2 cellular contexts compared by ENCODE assay signal in the genomic region with DNA sequence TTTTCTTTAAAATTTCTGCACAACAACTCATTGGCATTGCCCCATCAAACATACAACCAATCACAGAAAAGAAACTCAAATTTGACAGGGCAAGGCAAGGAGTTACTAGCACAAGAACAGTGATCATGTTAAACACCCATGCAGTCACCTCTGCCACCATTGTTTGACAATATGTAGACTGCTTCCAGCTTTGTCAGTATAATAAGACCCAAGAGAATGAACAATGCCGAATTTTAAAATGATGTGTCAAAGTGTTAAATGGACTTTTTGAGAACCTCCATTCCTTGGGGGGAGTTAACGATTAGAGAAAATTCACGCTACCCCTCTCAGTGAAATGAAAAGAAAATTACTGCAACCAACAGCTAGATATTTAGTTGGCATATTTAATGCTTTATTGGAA.
TF ChIP-seq lines count a peak whose summit lies in the region.

No MANE protein-coding gene starts in this region.

TF ChIP-seq in GM12878, 131 proteins besides CTCF, POLR2A, EP300 and RAD21 (continued from another document):
- TF ChIP-seq, protein P1, sequence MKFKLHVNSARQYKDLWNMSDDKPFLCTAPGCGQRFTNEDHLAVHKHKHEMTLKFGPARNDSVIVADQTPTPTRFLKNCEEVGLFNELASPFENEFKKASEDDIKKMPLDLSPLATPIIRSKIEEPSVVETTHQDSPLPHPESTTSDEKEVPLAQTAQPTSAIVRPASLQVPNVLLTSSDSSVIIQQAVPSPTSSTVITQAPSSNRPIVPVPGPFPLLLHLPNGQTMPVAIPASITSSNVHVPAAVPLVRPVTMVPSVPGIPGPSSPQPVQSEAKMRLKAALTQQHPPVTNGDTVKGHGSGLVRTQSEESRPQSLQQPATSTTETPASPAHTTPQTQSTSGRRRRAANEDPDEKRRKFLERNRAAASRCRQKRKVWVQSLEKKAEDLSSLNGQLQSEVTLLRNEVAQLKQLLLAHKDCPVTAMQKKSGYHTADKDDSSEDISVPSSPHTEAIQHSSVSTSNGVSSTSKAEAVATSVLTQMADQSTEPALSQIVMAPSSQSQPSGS (IDR thresholded peaks at IDR 0.05; ENCODE audit: low read length), result no peak
- TF ChIP-seq FOXK2 (IDR thresholded peaks at IDR 0.05), result no peak
- no peak for TF ChIP-seq NFXL1 (IDR thresholded peaks at IDR 0.05; ENCODE audit: borderline replicate concordance)
- TF ChIP-seq, protein P2, sequence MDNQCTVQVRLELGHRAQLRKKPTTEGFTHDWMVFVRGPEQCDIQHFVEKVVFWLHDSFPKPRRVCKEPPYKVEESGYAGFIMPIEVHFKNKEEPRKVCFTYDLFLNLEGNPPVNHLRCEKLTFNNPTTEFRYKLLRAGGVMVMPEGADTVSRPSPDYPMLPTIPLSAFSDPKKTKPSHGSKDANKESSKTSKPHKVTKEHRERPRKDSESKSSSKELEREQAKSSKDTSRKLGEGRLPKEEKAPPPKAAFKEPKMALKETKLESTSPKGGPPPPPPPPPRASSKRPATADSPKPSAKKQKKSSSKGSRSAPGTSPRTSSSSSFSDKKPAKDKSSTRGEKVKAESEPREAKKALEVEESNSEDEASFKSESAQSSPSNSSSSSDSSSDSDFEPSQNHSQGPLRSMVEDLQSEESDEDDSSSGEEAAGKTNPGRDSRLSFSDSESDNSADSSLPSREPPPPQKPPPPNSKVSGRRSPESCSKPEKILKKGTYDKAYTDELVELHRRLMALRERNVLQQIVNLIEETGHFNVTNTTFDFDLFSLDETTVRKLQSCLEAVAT (IDR thresholded peaks at IDR 0.05), result no peak

TF ChIP-seq in neural cell, 6 proteins besides CTCF, POLR2A, EP300 and RAD21 (continued from another document):
- TF ChIP-seq, protein P3, sequence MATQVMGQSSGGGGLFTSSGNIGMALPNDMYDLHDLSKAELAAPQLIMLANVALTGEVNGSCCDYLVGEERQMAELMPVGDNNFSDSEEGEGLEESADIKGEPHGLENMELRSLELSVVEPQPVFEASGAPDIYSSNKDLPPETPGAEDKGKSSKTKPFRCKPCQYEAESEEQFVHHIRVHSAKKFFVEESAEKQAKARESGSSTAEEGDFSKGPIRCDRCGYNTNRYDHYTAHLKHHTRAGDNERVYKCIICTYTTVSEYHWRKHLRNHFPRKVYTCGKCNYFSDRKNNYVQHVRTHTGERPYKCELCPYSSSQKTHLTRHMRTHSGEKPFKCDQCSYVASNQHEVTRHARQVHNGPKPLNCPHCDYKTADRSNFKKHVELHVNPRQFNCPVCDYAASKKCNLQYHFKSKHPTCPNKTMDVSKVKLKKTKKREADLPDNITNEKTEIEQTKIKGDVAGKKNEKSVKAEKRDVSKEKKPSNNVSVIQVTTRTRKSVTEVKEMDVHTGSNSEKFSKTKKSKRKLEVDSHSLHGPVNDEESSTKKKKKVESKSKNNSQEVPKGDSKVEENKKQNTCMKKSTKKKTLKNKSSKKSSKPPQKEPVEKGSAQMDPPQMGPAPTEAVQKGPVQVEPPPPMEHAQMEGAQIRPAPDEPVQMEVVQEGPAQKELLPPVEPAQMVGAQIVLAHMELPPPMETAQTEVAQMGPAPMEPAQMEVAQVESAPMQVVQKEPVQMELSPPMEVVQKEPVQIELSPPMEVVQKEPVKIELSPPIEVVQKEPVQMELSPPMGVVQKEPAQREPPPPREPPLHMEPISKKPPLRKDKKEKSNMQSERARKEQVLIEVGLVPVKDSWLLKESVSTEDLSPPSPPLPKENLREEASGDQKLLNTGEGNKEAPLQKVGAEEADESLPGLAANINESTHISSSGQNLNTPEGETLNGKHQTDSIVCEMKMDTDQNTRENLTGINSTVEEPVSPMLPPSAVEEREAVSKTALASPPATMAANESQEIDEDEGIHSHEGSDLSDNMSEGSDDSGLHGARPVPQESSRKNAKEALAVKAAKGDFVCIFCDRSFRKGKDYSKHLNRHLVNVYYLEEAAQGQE (IDR thresholded peaks at IDR 0.05; ENCODE audit: borderline replicate concordance), result no peak
